1 cellular context compared by ENCODE assay signal in the genomic region with DNA sequence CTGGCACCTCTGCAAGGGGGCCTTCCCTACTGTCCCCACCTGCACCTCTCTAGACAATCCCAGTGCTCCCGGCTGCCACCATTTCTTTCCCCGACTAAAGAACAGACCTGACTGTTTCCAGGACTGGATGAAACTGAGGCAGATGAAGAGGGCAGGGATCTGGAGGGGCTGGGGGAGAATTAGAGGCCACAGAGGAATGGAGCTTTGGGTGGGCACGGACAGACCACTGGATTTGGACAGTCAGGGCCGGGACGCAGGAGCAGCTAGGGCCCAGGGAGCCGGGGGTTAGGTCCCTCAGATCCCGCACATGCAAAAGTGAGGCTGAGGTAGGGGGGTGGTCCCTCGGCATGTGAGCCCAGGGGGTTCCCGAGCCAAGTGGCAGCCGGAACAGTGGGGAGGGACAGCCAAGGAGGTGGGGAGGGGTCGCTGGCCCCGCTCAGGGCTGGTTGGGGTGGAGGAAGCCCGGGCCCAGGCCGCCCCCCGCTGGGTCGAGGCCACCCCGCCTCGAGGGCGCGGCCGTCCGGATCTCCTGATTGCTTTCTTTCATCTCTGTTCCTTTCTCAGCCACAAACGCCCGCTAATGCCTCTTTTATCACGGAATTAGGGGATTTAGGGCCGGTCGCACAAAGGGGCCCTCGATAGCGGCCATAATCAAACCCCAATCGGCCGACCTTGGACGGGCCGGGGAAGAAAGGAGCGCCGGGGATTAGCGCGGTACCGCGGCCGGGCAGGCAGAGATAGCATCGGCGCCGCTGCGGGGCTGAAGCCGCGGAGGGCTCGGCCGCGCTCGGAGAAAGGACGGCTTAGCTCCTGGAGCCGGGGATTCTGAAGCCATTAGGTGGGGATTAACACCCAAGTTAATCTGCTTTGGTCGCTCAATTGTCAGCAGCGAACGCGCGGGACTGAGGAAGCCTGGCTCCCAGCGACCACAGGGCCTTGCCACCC.
TF ChIP-seq lines count a peak whose summit lies in the region.

No MANE protein-coding gene starts in this region.

TF ChIP-seq in SK-N-SH, 30 proteins besides CTCF, POLR2A, EP300 and RAD21 (continued from another document):
- TF ChIP-seq REST (IDR thresholded peaks at IDR 0.05; ENCODE audit: low read depth, low read length) (no peak), TCF12 (IDR thresholded peaks at IDR 0.05) (no peak), YY1 (IDR thresholded peaks at IDR 0.05; ENCODE audit: low read depth) (no peak)
TF ChIP-seq in SK-N-SH: peak in this region for 1.
